ENCODE assay signal across 19 cellular contexts in the genomic region with DNA sequence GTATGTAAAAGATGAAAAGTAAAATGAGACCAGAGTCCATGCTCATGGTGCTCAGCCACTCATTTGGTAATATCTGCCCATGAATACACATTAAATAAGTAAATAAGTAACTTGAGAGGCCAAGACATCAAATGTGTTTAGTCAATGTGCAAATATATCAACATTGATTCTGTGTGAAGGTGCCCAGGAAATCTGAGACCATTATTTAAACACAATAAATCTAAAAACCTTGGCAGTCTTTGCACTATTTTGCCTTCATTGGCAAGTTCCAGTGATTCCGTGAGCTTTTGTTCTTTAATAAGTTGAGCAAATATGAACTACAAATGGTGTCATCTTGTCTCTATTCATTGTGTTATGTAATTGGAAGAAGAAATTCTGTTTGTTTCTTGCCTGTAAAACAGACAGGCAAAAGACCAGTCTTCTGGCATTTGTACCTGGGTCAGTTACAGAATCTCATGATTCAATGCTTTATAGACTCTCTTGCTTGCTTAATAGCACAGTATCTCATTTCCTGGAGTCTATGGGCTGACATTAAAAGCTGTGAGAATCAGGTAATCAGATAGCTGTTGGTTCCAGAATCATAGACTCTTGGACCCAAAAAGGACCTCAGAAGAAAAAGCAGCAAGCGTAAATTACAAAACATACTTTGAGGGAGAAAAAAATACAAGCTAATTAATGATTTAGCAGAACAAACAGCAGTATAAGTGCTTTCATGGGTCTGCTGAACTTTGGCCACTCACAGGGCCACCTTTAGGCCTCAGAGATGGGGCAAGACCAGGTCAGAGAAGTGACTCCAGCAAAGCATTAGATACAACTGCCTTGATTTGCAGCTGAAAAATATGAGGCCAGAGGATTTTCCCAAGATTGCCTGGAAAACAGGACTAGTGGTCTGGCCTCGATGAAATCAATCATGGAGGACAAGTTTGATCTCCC. TPM values are rescaled to one million over a fixed set of nuclear protein-coding genes. Genes with fewer than 3 reads are reported as not detected.
DNase-seq lines count a peak whose midpoint lies in the region; ATAC-seq, FAIRE-seq and TF ChIP-seq lines count a peak whose summit lies in the region.
"Had no signal": no experiment of that assay in that cellular context is flagged by ENCODE, and none has a peak within 500 bp of the region (broad histone marks: within the 10 kb centered on the region; RNA-seq: fewer than 3 reads in every experiment).

No MANE protein-coding gene starts in this region.

- no peak overlapping the region for H3K4me3 ChIP-seq in A549
- H3K4me3 ChIP-seq in PC-3 (ENCODE audit: low read length) = peak overlapping the region; percentile 17
- H3K4me3 ChIP-seq: coronary artery, skin epidermis had no signal

- peaks cover 3% of the 10 kb centered on the region for H3K9me3 Mint-ChIP-seq in glutamatergic neuron (ENCODE audit: unreplicated experiment)
- no peaks in the 10 kb centered on the region for H3K9me3 Mint-ChIP-seq in activated T-cell treated with anti-CD3 and anti-CD28 coated beads, Interleukin-2, amount 50 U/mL, for 4 hours
- H3K9me3 Mint-ChIP-seq: T-helper 2 cell treated with Interferon-gamma antibody and Interleukin-4, amounts not matched to agents 5 μg/mL and 100 μg/mL, for 36 hours had no signal

- no peaks in the 10 kb centered on the region for H3K79me2 ChIP-seq in PC-3 (ENCODE audit: low read length)

- no peak for TF ChIP-seq POLR2A in A549 (IDR thresholded peaks at IDR 0.05; ENCODE audit: low read length)

- TF ChIP-seq EP300 in A549 (IDR thresholded peaks at IDR 0.05) = peak; percentile 68 to 70; a peak in 3 of 5 replicates

- H3K9me2 ChIP-seq in PC-3 (replicated peaks; ENCODE audit: low read length) = no peaks in the 10 kb centered on the region

- H3K9ac ChIP-seq in PC-3 (ENCODE audit: low read length) = peak overlapping the region; percentile 100

- H2AFZ ChIP-seq in PC-3 (ENCODE audit: low read length) = no peak overlapping the region

- no peak for TF ChIP-seq CTCF in A549 (IDR thresholded peaks at IDR 0.05)
- TF ChIP-seq CTCF in PC-3 (conservative IDR thresholded peaks at IDR 0.05; ENCODE audit: low read depth, low read length) = no peak
- no peak for TF ChIP-seq CTCF in glutamatergic neuron (IDR thresholded peaks at IDR 0.05; ENCODE audit: partially characterized antibody, unreplicated experiment)

- TSS peak; percentile 90 for BruUV-seq in PC-3 (replicated peaks; lab: Mats Ljungman, UMichigan)

- POLR2A ChIA-PET in A549 (lab: Yijun Ruan, JAX) (no interaction called here), PC-3 (lab: Charles Lee; ENCODE audit: unreplicated experiment) (interaction anchor here (0.6 kb wide), 2 partner anchors 63 to 359 kb away, joined by 3 to 14 read pairs; no protein-coding TSS in a partner anchor)

- peaks cover 34% of the 10 kb centered on the region for H3K4me1 ChIP-seq in A549
- peaks cover 62% of the 10 kb centered on the region for H3K4me1 ChIP-seq in PC-3 (ENCODE audit: insufficient read depth, low read length)

- no peak overlapping the region for H3K27ac Mint-ChIP-seq in glutamatergic neuron (ENCODE audit: unreplicated experiment)
- H3K27ac Mint-ChIP-seq: stimulated activated naive CD8-positive, alpha-beta T cell treated with anti-CD3 and anti-CD28 coated beads, Interleukin-15, amount 100 ng/mL, for 72 hours; T-helper 2 cell treated with Interferon-gamma antibody and Interleukin-4, amounts not matched to agents 5 μg/mL and 100 μg/mL, for 36 hours had no signal

- intact Hi-C loops in PC-3 (cut with micrococcal nuclease) = loop anchor here (2.0 to 5.0 kb wide), 3 partner anchors 96 to 151 kb away; a partner anchor contains a TSS

- no peaks in the 10 kb centered on the region for H3K9me3 ChIP-seq in A549
- no peaks in the 10 kb centered on the region for H3K9me3 ChIP-seq in PC-3 (ENCODE audit: low read length)

- H3K27me3 Mint-ChIP-seq in glutamatergic neuron (ENCODE audit: unreplicated experiment) = no peaks in the 10 kb centered on the region
- peaks cover 6% of the 10 kb centered on the region for H3K27me3 Mint-ChIP-seq in activated T-cell treated with anti-CD3 and anti-CD28 coated beads, Interleukin-2, amount 50 U/mL, for 4 hours (ENCODE audit: low read depth)
- H3K27me3 Mint-ChIP-seq: stimulated activated naive CD8-positive, alpha-beta T cell treated with anti-CD3 and anti-CD28 coated beads, Interleukin-15, amount 100 ng/mL, for 72 hours had no signal

- ATAC-seq in A549 (peak; percentile 51 to 72; a peak in 3 of 6 replicates), PC-3 (peak; percentile 54), left lobe of liver (peak; percentile 92), HG02759 (IDR thresholded peaks at IDR 0.05; ENCODE audit: unreplicated experiment) (no peak)
- ATAC-seq in activated T-cell treated with anti-CD3 and anti-CD28 coated beads, Interleukin-2, amount 50 U/mL, for 4 hours = no peak
- ATAC-seq: stimulated activated naive CD8-positive, alpha-beta T cell treated with anti-CD3 and anti-CD28 coated beads, Interleukin-15, amount 100 ng/mL, for 72 hours had no signal

- H3K4me2 ChIP-seq in A549 (peak overlapping the region; percentile 60), PC-3 (ENCODE audit: low read length) (peak overlapping the region; percentile 74)

- peak overlapping the region; percentile 76 to 81 for H3K27ac ChIP-seq in A549
- H3K27ac ChIP-seq in PC-3 (ENCODE audit: low read length) = peak overlapping the region; percentile 100
- H3K27ac ChIP-seq: coronary artery had no signal

- CTCF ChIA-PET in A549 (lab: Yijun Ruan, JAX) = no interaction called here
- CTCF ChIA-PET in PC-3 (lab: Charles Lee) = interaction anchor here (0.6 to 1.4 kb wide), 2 partner anchors 20 to 60 kb away, joined by 5 to 10 read pairs; no protein-coding TSS in a partner anchor

- H4K20me1 ChIP-seq in PC-3 (ENCODE audit: low read length) = no peaks in the 10 kb centered on the region

- no peak for FAIRE-seq in A549 (lab: Jason Lieb, UNC)

- H3K36me3 Mint-ChIP-seq in glutamatergic neuron (ENCODE audit: unreplicated experiment) = no peaks in the 10 kb centered on the region
- no peaks in the 10 kb centered on the region for H3K36me3 Mint-ChIP-seq in activated T-cell treated with anti-CD3 and anti-CD28 coated beads, Interleukin-2, amount 50 U/mL, for 4 hours (ENCODE audit: insufficient read depth)

- DNase-seq in A549 (ENCODE audit: low read depth in 1 of 2, low spot score in 1 of 2) (peak in 1 of 2 experiments; percentile 87), NCI-H1105 (lab: John Stamatoyannopoulos, UW) (peak; percentile 15), PC-3 (peak; percentile 93), left lobe of liver (ENCODE audit: low spot score) (peak; percentile 69), glutamatergic neuron (no peak), NCI-H82 treated with DMSO at 0.1 percent for 48 hours (lab: John Stamatoyannopoulos, UW; ENCODE audit: unreplicated experiment) (no peak)
- DNase-seq in activated T-cell treated with anti-CD3 and anti-CD28 coated beads, Interleukin-2, amount 50 U/mL, for 4 hours = no peak
- DNase-seq: activated CD4-positive, alpha-beta T cell treated with anti-CD3 and anti-CD28 coated beads for 48 hours; amniotic stem cell; Karpas-422; NCI-H2227 treated with DMSO at 0.1 percent for 48 hours; stimulated activated naive CD8-positive, alpha-beta T cell treated with anti-CD3 and anti-CD28 coated beads, Interleukin-15, amount 100 ng/mL, for 72 hours had no signal

- no peaks in the 10 kb centered on the region for H3K27me3 ChIP-seq in PC-3 (ENCODE audit: low read length)

- H3K36me3 ChIP-seq in PC-3 (ENCODE audit: low read depth, low read length) = no peaks in the 10 kb centered on the region

- H3F3A ChIP-seq in PC-3 (ENCODE audit: low read length, unreplicated experiment) = peaks cover 15% of the 10 kb centered on the region

- TF ChIP-seq RAD21 in A549 (conservative IDR thresholded peaks at IDR 0.05 in 1 of 2, IDR thresholded peaks at IDR 0.05 in 1 of 2) = no peak

- H3K4me1 Mint-ChIP-seq in glutamatergic neuron (ENCODE audit: low read depth, unreplicated experiment) = no peaks in the 10 kb centered on the region
- no peaks in the 10 kb centered on the region for H3K4me1 Mint-ChIP-seq in activated T-cell treated with anti-CD3 and anti-CD28 coated beads, Interleukin-2, amount 50 U/mL, for 4 hours (ENCODE audit: low read depth)
- H3K4me1 Mint-ChIP-seq: stimulated activated naive CD8-positive, alpha-beta T cell treated with anti-CD3 and anti-CD28 coated beads, Interleukin-15, amount 100 ng/mL, for 72 hours had no signal

- no peak overlapping the region for H3K4me3 Mint-ChIP-seq in glutamatergic neuron (ENCODE audit: unreplicated experiment)
- H3K4me3 Mint-ChIP-seq in activated T-cell treated with anti-CD3 and anti-CD28 coated beads, Interleukin-2, amount 50 U/mL, for 4 hours = no peak overlapping the region
- H3K4me3 Mint-ChIP-seq: neural crest cell; stimulated activated naive CD8-positive, alpha-beta T cell treated with anti-CD3 and anti-CD28 coated beads, Interleukin-15, amount 100 ng/mL, for 72 hours; T-helper 2 cell treated with Interferon-gamma antibody and Interleukin-4, amounts not matched to agents 5 μg/mL and 100 μg/mL, for 36 hours had no signal

- WGBS in A549 (ENCODE audit: missing lambda C conversion rate) = 12% methylated on average over 3 of the region's 3 CpGs

RNA-seq across cellular contexts. Expression of a gene that starts 20.0 kb away (rescaled TPM):
- polyA plus RNA-seq in A549 (2011; rRNA removed) (0.19 and 0.25 TPM in 2 replicates), A549 (2017; fragmentation: RNase III; extraction: RNeasy Plus Mini Kit Qiagen cat#74134 plus additional on column Dnase treatment) (not detected in 3 replicates)
- 0.03 TPM in 1 of 2 replicates, not detected in the other for polyA plus RNA-seq in A549 (2012; cell fraction: cytosol; rRNA removed)
- polyA plus RNA-seq in A549 (2012; cell fraction: nucleus; rRNA removed) = not detected in 2 replicates
- not detected in 2 replicates for polyA minus RNA-seq in A549 (2011; rRNA and poly(A)+ RNA removed)
- total RNA-seq in PC-3 (2014; rRNA removed) (5.6 and 6.3 TPM in 2 replicates), left lobe of liver (not detected), glutamatergic neuron (ENCODE audit: unreplicated experiment) (not detected)
- total RNA-seq in activated T-cell treated with anti-CD3 and anti-CD28 coated beads, Interleukin-2, amount 50 U/mL, for 4 hours = not detected
- total RNA-seq: H4, lung microvascular endothelial cell, neural crest cell had no signal

RNA-seq across cellular contexts. Expression of a gene that starts 21.0 kb away (rescaled TPM):
- polyA plus RNA-seq in A549 (2011; rRNA removed) (0.22 and 0.37 TPM in 2 replicates), A549 (2017; fragmentation: RNase III; extraction: RNeasy Plus Mini Kit Qiagen cat#74134 plus additional on column Dnase treatment) (not detected in 3 replicates)
- 0.03 and 0.04 TPM in 2 replicates for polyA plus RNA-seq in A549 (2012; cell fraction: cytosol; rRNA removed)
- 0.04 and 0.05 TPM in 2 replicates for polyA plus RNA-seq in A549 (2012; cell fraction: nucleus; rRNA removed)
- 0.19 TPM in 1 of 2 replicates, not detected in the other for polyA minus RNA-seq in A549 (2011; rRNA and poly(A)+ RNA removed)
- total RNA-seq in PC-3 (2014; rRNA removed) (not detected in 2 replicates), left lobe of liver (not detected), glutamatergic neuron (ENCODE audit: unreplicated experiment) (not detected)
- not detected for total RNA-seq in activated T-cell treated with anti-CD3 and anti-CD28 coated beads, Interleukin-2, amount 50 U/mL, for 4 hours
- total RNA-seq: H4, lung microvascular endothelial cell, neural crest cell had no signal

RNA-seq across cellular contexts. Expression of a gene that starts 37.7 kb away (rescaled TPM):
- polyA plus RNA-seq in A549 (2011; rRNA removed) (0.16 and 0.34 TPM in 2 replicates), A549 (2017; fragmentation: RNase III; extraction: RNeasy Plus Mini Kit Qiagen cat#74134 plus additional on column Dnase treatment) (0.15 TPM in 1 of 3 replicates, not detected in the others)
- 0.01 TPM in 1 of 2 replicates, not detected in the other for polyA plus RNA-seq in A549 (2012; cell fraction: cytosol; rRNA removed)
- polyA plus RNA-seq in A549 (2012; cell fraction: nucleus; rRNA removed) = 0.02 and 0.05 TPM in 2 replicates
- not detected in 2 replicates for polyA minus RNA-seq in A549 (2011; rRNA and poly(A)+ RNA removed)
- total RNA-seq in PC-3 (2014; rRNA removed) (0.40 TPM in 1 of 2 replicates, not detected in the other), left lobe of liver (not detected), glutamatergic neuron (ENCODE audit: unreplicated experiment) (not detected)
- total RNA-seq in activated T-cell treated with anti-CD3 and anti-CD28 coated beads, Interleukin-2, amount 50 U/mL, for 4 hours = not detected
- total RNA-seq: H4, lung microvascular endothelial cell, neural crest cell had no signal

Comparison
In these comparisons a context has a peak if more than half of its experiments do, and no peak if none do; other contexts are left out.
1. ATAC-seq: peak in A549 (2 of 2), PC-3 (single experiment) and left lobe of liver (single experiment); none in HG02759 (single experiment) and activated T-cell treated with anti-CD3 and anti-CD28 coated beads, Interleukin-2, amount 50 U/mL, for 4 hours (0 of 2).
2. DNase-seq: peak in NCI-H1105 (single experiment), PC-3 (single experiment) and left lobe of liver (single experiment); none in glutamatergic neuron (single experiment), NCI-H82 treated with DMSO at 0.1 percent for 48 hours (single experiment) and activated T-cell treated with anti-CD3 and anti-CD28 coated beads, Interleukin-2, amount 50 U/mL, for 4 hours (single experiment).